In genomic region chr9:7153566-7153965, GRCh38 we compare ENCODE assay signal across 25 cellular contexts.
DNase-seq lines count a peak whose midpoint lies in the region; ATAC-seq and TF ChIP-seq lines count a peak whose summit lies in the region.
"Had no signal": no experiment of that assay in that cellular context is flagged by ENCODE, and none has a peak within 500 bp of the region (broad histone marks: within the 10 kb centered on the region; RNA-seq: fewer than 3 reads in every experiment).

No MANE protein-coding gene starts in this region.

- H3K9me3 Mint-ChIP-seq in glutamatergic neuron (ENCODE audit: unreplicated experiment) = peaks cover 2% of the 10 kb centered on the region
- H3K9me3 Mint-ChIP-seq: activated T-helper 17 cell treated with anti-CD3 and anti-CD28 coated beads, Interleukin-2, amount 50 U/mL, for 72 hours; central memory CD8-positive, alpha-beta T cell had no signal

- H3K36me3 Mint-ChIP-seq in glutamatergic neuron (ENCODE audit: unreplicated experiment) = no peaks in the 10 kb centered on the region

- peaks cover 4% of the 10 kb centered on the region for H3K27me3 Mint-ChIP-seq in glutamatergic neuron (ENCODE audit: unreplicated experiment)
- H3K27me3 Mint-ChIP-seq: activated CD4-positive, alpha-beta memory T cell treated with anti-CD3 and anti-CD28 coated beads for 36 hours; activated T-helper 17 cell treated with anti-CD3 and anti-CD28 coated beads, Interleukin-2, amount 50 U/mL, for 72 hours; central memory CD8-positive, alpha-beta T cell; IgD-negative memory B cell had no signal

- no peak overlapping the region for H3K4me3 Mint-ChIP-seq in glutamatergic neuron (ENCODE audit: unreplicated experiment)
- H3K4me3 Mint-ChIP-seq: activated CD4-positive, alpha-beta memory T cell treated with anti-CD3 and anti-CD28 coated beads for 36 hours; activated T-helper 17 cell treated with anti-CD3 and anti-CD28 coated beads, Interleukin-2, amount 50 U/mL, for 72 hours; central memory CD8-positive, alpha-beta T cell; IgD-negative memory B cell; neural progenitor cell had no signal

- ATAC-seq in omental fat pad (ENCODE audit: low FRiP score) = peak; percentile 37
- no peak for ATAC-seq in HG02642 (IDR thresholded peaks at IDR 0.05; ENCODE audit: poor library complexity, unreplicated experiment)
- no peak for ATAC-seq in GM19324 (IDR thresholded peaks at IDR 0.05; ENCODE audit: low FRiP score, unreplicated experiment)
- ATAC-seq: activated T-helper 17 cell treated with anti-CD3 and anti-CD28 coated beads, Interleukin-2, amount 50 U/mL, for 72 hours; GM12878; Panc1; stimulated activated naive CD8-positive, alpha-beta T cell treated with anti-CD3 and anti-CD28 coated beads, Interleukin-15, Interleukin-2, amounts not matched to agents 100 U/mL and 50 U/mL, for 24 hours had no signal

- TF ChIP-seq CTCF in glutamatergic neuron (IDR thresholded peaks at IDR 0.05; ENCODE audit: partially characterized antibody, unreplicated experiment) (no peak), omental fat pad (IDR thresholded peaks at IDR 0.05) (no peak)

- peaks cover 13% of the 10 kb centered on the region for H3K4me1 Mint-ChIP-seq in glutamatergic neuron (ENCODE audit: low read depth, unreplicated experiment)

- DNase-seq in OCI-M1 (lab: John Stamatoyannopoulos, UW) (peak; percentile 81), astrocyte of the hippocampus (ENCODE audit: low read depth, low spot score) (peak; percentile 77), glutamatergic neuron (no peak), omental fat pad (ENCODE audit: low spot score) (no peak), GDM1 (lab: John Stamatoyannopoulos, UW) (no peak)
- DNase-seq: activated CD4-positive, alpha-beta memory T cell treated with anti-CD3 and anti-CD28 coated beads for 36 hours; activated naive CD4-positive, alpha-beta T cell treated with anti-CD3 and anti-CD28 coated beads, Interleukin-2, amount 50 U/mL, for 16 hours; amygdala; dermis blood vessel endothelial cell; islet precursor cell; NCI-H1092 treated with DMSO at 0.1 percent for 48 hours; NCI-H187; NK-92 treated with Interleukin-12 subunit alpha and Interleukin-12 subunit beta, amount 100 ng/mL, for 24 hours; psoas muscle; stimulated activated naive CD8-positive, alpha-beta T cell treated with anti-CD3 and anti-CD28 coated beads, Interleukin-15, Interleukin-2, amounts not matched to agents 100 U/mL and 50 U/mL, for 24 hours; T-helper 1 cell; testis had no signal

- peak overlapping the region; percentile 56 for H3K27ac Mint-ChIP-seq in glutamatergic neuron (ENCODE audit: unreplicated experiment)
- H3K27ac Mint-ChIP-seq: activated CD4-positive, alpha-beta memory T cell treated with anti-CD3 and anti-CD28 coated beads for 36 hours; activated T-helper 17 cell treated with anti-CD3 and anti-CD28 coated beads, Interleukin-2, amount 50 U/mL, for 72 hours; neural progenitor cell had no signal

Comparison
In these comparisons a context has a peak if more than half of its experiments do, and no peak if none do; other contexts are left out.
1. DNase-seq: peak in OCI-M1 (single experiment) and astrocyte of the hippocampus (single experiment); none in glutamatergic neuron (single experiment), omental fat pad (single experiment) and GDM1 (single experiment).